ENCODE assay signal across 8 cellular contexts in the genomic region with DNA sequence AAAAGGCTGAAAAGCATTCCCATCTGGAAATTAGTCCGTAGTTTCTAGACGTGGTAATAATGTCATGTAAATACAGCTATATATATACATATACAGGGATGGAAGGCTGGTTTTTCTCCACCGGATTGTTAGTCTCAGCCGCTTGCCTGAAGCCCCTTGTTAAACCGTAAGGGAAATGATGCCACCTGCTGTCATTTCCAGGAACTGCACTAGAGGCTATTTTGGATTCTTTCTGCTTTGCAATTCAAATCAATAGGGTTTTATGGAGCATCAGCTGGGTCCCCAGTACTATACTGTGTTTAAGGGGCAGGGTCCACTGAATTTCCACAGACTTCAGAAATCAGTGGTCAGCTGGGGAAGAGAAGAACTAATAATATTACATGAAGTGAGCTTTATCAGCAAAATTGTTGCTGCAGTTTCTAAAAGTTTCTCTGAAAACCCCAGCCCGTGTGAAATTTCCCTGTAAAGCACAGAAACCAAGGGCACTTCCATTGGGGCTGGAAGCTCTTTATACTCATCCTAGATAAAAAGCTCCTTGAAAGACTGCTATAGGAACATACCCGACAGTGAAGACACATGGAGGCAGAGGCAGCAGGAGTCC. TPM values are rescaled to one million over a fixed set of nuclear protein-coding genes. Genes with fewer than 3 reads are reported as not detected.
DNase-seq lines count a peak whose midpoint lies in the region; ATAC-seq and TF ChIP-seq lines count a peak whose summit lies in the region.

No MANE protein-coding gene starts in this region.

- no peaks in the 10 kb centered on the region for H3K36me3 ChIP-seq in tibial artery

- ATAC-seq in foreskin keratinocyte = peak; percentile 28

- H3K9me3 ChIP-seq in tibial artery = no peaks in the 10 kb centered on the region

- peak; percentile 89 for DNase-seq in Ammon's horn (ENCODE audit: low spot score)
- peak; percentile 65 for DNase-seq in GM19238 (ENCODE audit: insufficient read length, low spot score)
- peak; percentile 59 for DNase-seq in LNCaP clone FGC (ENCODE audit: low read depth)
- peak; percentile 66 for DNase-seq in RWPE1 (ENCODE audit: low spot score)
- DNase-seq in activated T-helper 2 cell treated with anti-CD3 and anti-CD28 coated beads, Interferon-gamma antibody, Interleukin-2, Interleukin-4, amounts not matched to agents 10 μg/mL and 5 μg/mL and 100 μg/mL, durations not matched to agents 14 hours and 24 hours and 36 hours (ENCODE audit: low spot score) = peak; percentile 59
- DNase-seq in foreskin keratinocyte = peak in 1 of 2 donors; percentile 50
- peak; percentile 89 for DNase-seq in osteocyte (ENCODE audit: extremely low spot score, unreplicated experiment)
- peak in 1 of 2 donors; percentile 80 for DNase-seq in tibial artery

- H3K27ac ChIP-seq in RWPE1 = peak overlapping the region; percentile 27; the same call in 1 of the 2 replicates
- no peak overlapping the region for H3K27ac ChIP-seq in foreskin keratinocyte
- H3K27ac ChIP-seq in tibial artery = no peak overlapping the region

- peak overlapping the region; percentile 85 for H3K27ac Mint-ChIP-seq in activated T-helper 2 cell treated with anti-CD3 and anti-CD28 coated beads, Interferon-gamma antibody, Interleukin-2, Interleukin-4, amounts not matched to agents 10 μg/mL and 5 μg/mL and 100 μg/mL, durations not matched to agents 14 hours and 24 hours and 36 hours
- H3K27ac Mint-ChIP-seq in osteocyte (ENCODE audit: unreplicated experiment) = no peak overlapping the region

- no peaks in the 10 kb centered on the region for H3K27me3 Mint-ChIP-seq in activated T-helper 2 cell treated with anti-CD3 and anti-CD28 coated beads, Interferon-gamma antibody, Interleukin-2, Interleukin-4, amounts not matched to agents 10 μg/mL and 5 μg/mL and 100 μg/mL, durations not matched to agents 14 hours and 24 hours and 36 hours (ENCODE audit: low read depth)
- peaks cover 16% of the 10 kb centered on the region for H3K27me3 Mint-ChIP-seq in osteocyte (ENCODE audit: unreplicated experiment)

- POLR2A ChIA-PET in RWPE1 (lab: Yijun Ruan, JAX; ENCODE audit: low non-redundant PET) = no interaction called here

- H3K4me1 ChIP-seq in foreskin keratinocyte (no peaks in the 10 kb centered on the region), tibial artery (peaks cover 0 to 35% (median 21%) of the 10 kb centered on the region in 4 donors)

- intact Hi-C loops in activated T-helper 2 cell treated with anti-CD3 and anti-CD28 coated beads, Interferon-gamma antibody, Interleukin-2, Interleukin-4, amounts not matched to agents 10 μg/mL and 5 μg/mL and 100 μg/mL, durations not matched to agents 14 hours and 24 hours and 36 hours (cut with micrococcal nuclease) = loop anchor here (1.0 to 5.0 kb wide), 5 partner anchors 51 to 196 kb away; no protein-coding TSS in a partner anchor
- intact Hi-C loops in tibial artery (cut with DNase I; ENCODE audit: low total_unique reads) = loop anchor here (2.0 kb wide), 1 partner anchor 87 kb away; no protein-coding TSS in a partner anchor

- TF ChIP-seq CTCF in LNCaP clone FGC (IDR thresholded peaks at IDR 0.05; ENCODE audit: control insufficient read depth, extremely low read depth, insufficient read depth) (peak; percentile 88), RWPE1 (conservative IDR thresholded peaks at IDR 0.05; ENCODE audit: low read depth) (peak; percentile 92), foreskin keratinocyte (conservative IDR thresholded peaks at IDR 0.05) (peak; percentile 95), osteocyte (IDR thresholded peaks at IDR 0.05) (peak; percentile 89), tibial artery (IDR thresholded peaks at IDR 0.05) (peak; percentile 87 to 91)

- H3K4me1 Mint-ChIP-seq in activated T-helper 2 cell treated with anti-CD3 and anti-CD28 coated beads, Interferon-gamma antibody, Interleukin-2, Interleukin-4, amounts not matched to agents 10 μg/mL and 5 μg/mL and 100 μg/mL, durations not matched to agents 14 hours and 24 hours and 36 hours (ENCODE audit: low read depth) = peaks cover 31% of the 10 kb centered on the region
- peaks cover 8% of the 10 kb centered on the region for H3K4me1 Mint-ChIP-seq in osteocyte (ENCODE audit: unreplicated experiment)

- no peaks in the 10 kb centered on the region for H3K9me3 Mint-ChIP-seq in activated T-helper 2 cell treated with anti-CD3 and anti-CD28 coated beads, Interferon-gamma antibody, Interleukin-2, Interleukin-4, amounts not matched to agents 10 μg/mL and 5 μg/mL and 100 μg/mL, durations not matched to agents 14 hours and 24 hours and 36 hours
- H3K9me3 Mint-ChIP-seq in osteocyte (ENCODE audit: unreplicated experiment) = no peaks in the 10 kb centered on the region

- CTCF ChIA-PET in RWPE1 (lab: Yijun Ruan, JAX) = interaction anchor here (0.6 to 2.1 kb wide), 27 partner anchors 11 to 656 kb away, joined by 3 to 27 read pairs (median 4); no protein-coding TSS in a partner anchor

- H3K36me3 Mint-ChIP-seq in activated T-helper 2 cell treated with anti-CD3 and anti-CD28 coated beads, Interferon-gamma antibody, Interleukin-2, Interleukin-4, amounts not matched to agents 10 μg/mL and 5 μg/mL and 100 μg/mL, durations not matched to agents 14 hours and 24 hours and 36 hours (ENCODE audit: low read depth) = peaks cover 82% of the 10 kb centered on the region
- no peaks in the 10 kb centered on the region for H3K36me3 Mint-ChIP-seq in osteocyte (ENCODE audit: unreplicated experiment)

- H3K4me3 Mint-ChIP-seq in activated T-helper 2 cell treated with anti-CD3 and anti-CD28 coated beads, Interferon-gamma antibody, Interleukin-2, Interleukin-4, amounts not matched to agents 10 μg/mL and 5 μg/mL and 100 μg/mL, durations not matched to agents 14 hours and 24 hours and 36 hours (ENCODE audit: low read depth) = no peak overlapping the region
- H3K4me3 Mint-ChIP-seq in osteocyte (ENCODE audit: unreplicated experiment) = no peak overlapping the region

- H3K27me3 ChIP-seq in foreskin keratinocyte (peaks cover 15% of the 10 kb centered on the region), tibial artery (no peaks in the 10 kb centered on the region)

- no peak overlapping the region for H3K4me3 ChIP-seq in LNCaP clone FGC (ENCODE audit: low read depth, low read length)
- H3K4me3 ChIP-seq in tibial artery = no peak overlapping the region

RNA-seq across cellular contexts. Expression of a gene that starts 33.8 kb away (rescaled TPM):
- total RNA-seq in activated T-helper 2 cell treated with anti-CD3 and anti-CD28 coated beads, Interferon-gamma antibody, Interleukin-2, Interleukin-4, amounts not matched to agents 10 μg/mL and 5 μg/mL and 100 μg/mL, durations not matched to agents 14 hours and 24 hours and 36 hours = 36.7 and 40.5 TPM in 2 replicates
- total RNA-seq in foreskin keratinocyte = 125 TPM in 2 replicates
- polyA plus RNA-seq in foreskin keratinocyte = 71.4 and 86.1 TPM in 2 replicates
- total RNA-seq in osteocyte = 147 and 155 TPM in 2 replicates

RNA-seq across cellular contexts. Expression of a gene that starts 58.0 kb away (rescaled TPM):
- 84.9 and 91.9 TPM in 2 replicates for total RNA-seq in activated T-helper 2 cell treated with anti-CD3 and anti-CD28 coated beads, Interferon-gamma antibody, Interleukin-2, Interleukin-4, amounts not matched to agents 10 μg/mL and 5 μg/mL and 100 μg/mL, durations not matched to agents 14 hours and 24 hours and 36 hours
- total RNA-seq in foreskin keratinocyte (0.04 TPM in 1 of 2 replicates, not detected in the other), osteocyte (not detected in 2 replicates)
- 0.02 and 0.03 TPM in 2 replicates for polyA plus RNA-seq in foreskin keratinocyte

Comparison
In these comparisons a context has a peak if more than half of its experiments do, and no peak if none do; other contexts are left out.
1. RNA of a gene that starts 58.0 kb away (total RNA-seq): 84.9 to 91.9 TPM in activated T-helper 2 cell treated with anti-CD3 and anti-CD28 coated beads, Interferon-gamma antibody, Interleukin-2, Interleukin-4, amounts not matched to agents 10 μg/mL and 5 μg/mL and 100 μg/mL, durations not matched to agents 14 hours and 24 hours and 36 hours; 0.04 TPM in foreskin keratinocyte and not detected in osteocyte; every median in the first group is over 10 times any median in the second.
2. Peak in every context shown above with its lines, with median percentiles within 50 percentile points of each other: CTCF ChIP-seq.